1 cellular context compared by ENCODE assay signal in the genomic region with DNA sequence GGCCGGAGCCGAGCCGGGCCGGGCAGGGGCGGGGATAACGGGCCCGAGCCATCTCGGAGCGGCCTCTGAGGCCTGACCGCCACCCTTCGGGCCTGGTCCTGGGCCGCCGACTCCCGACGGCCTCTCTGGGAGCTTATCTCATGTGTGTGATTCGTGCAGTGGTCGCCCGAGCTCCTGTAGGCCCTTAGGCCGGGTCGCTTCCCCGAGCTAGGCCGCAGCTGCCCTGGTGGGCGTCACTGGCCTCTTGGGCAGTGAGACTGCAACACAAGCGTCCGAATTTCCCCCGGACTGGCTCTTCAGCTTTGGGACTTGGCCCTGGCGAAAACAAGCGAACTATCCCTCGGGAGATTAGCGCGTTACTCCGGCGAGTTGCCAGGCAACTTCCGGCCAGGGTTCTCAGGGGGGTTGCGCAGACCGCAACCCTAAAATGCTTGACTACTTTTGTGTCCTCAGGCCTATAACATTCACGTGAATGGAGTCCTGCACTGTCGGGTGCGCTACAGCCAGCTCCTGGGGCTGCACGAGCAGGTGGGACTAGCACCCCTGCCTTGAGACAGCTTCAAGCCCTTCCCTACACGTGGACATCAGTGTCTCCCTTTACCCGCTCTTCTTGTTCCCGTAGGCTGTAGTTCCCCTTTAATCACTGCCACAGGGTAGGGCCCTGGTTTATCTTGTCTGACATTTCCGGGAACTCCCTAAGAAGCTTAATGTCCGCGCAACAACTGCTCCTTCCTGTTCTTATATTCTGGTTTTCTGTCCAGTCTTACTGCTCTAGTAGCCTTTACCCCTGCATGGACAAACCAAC.
TF ChIP-seq lines count a peak whose summit lies in the region.

No MANE protein-coding gene starts in this region.

TF ChIP-seq in HepG2, 621 proteins besides CTCF, POLR2A, EP300 and RAD21 (continued from another document and continues in another):
- TF ChIP-seq ZBTB7A (CRISPR knock-in tag; IDR thresholded peaks at IDR 0.05) (peak; percentile 52; the same call in 1 of the 2 replicates), ZNF441 (CRISPR knock-in tag; IDR thresholded peaks at IDR 0.05; ENCODE audit: borderline replicate concordance) (peak; percentile 39; the same call in 1 of the 2 replicates), ZNF614 (CRISPR knock-in tag; IDR thresholded peaks at IDR 0.05; ENCODE audit: borderline replicate concordance) (no peak), ZNF879 (CRISPR knock-in tag; IDR thresholded peaks at IDR 0.05) (0 out of 2 replicates have a peak, but pooled peaks have one; percentile 81), ZSCAN31 (CRISPR knock-in tag; IDR thresholded peaks at IDR 0.05; ENCODE audit: low read depth) (no peak), CC2D1A (CRISPR knock-in tag; IDR thresholded peaks at IDR 0.05) (no peak), SNRNP70 (IDR thresholded peaks at IDR 0.05; ENCODE audit: low read depth, low read length) (no peak), ZNF484 (CRISPR knock-in tag; IDR thresholded peaks at IDR 0.05; ENCODE audit: borderline replicate concordance, low read depth) (no peak; the same call in none of the 2 replicates), BRCA1 (CRISPR knock-in tag; IDR thresholded peaks at IDR 0.05) (no peak), POLR2G (IDR thresholded peaks at IDR 0.05; ENCODE audit: low read depth, low read length) (no peak; the same call in 1 of the 2 replicates), ARNTL (CRISPR knock-in tag; IDR thresholded peaks at IDR 0.05) (no peak), ZNF124 (CRISPR knock-in tag; IDR thresholded peaks at IDR 0.05) (no peak), KDM6A (CRISPR knock-in tag; IDR thresholded peaks at IDR 0.05; ENCODE audit: low read depth) (peak; percentile 22; the same call in 1 of the 2 replicates), ZNF143 (CRISPR knock-in tag; IDR thresholded peaks at IDR 0.05) (no peak), RXRB (CRISPR knock-in tag; IDR thresholded peaks at IDR 0.05; ENCODE audit: borderline replicate concordance) (no peak), ZNF788 (CRISPR knock-in tag; IDR thresholded peaks at IDR 0.05; ENCODE audit: borderline replicate concordance) (no peak), ZFYVE20 (CRISPR knock-in tag; IDR thresholded peaks at IDR 0.05; ENCODE audit: borderline replicate concordance, low read depth) (0 out of 2 replicates have a peak, but pooled peaks have one; percentile 12), HOXA5 (CRISPR knock-in tag; IDR thresholded peaks at IDR 0.05) (no peak), ZBTB8A (CRISPR knock-in tag; IDR thresholded peaks at IDR 0.05; ENCODE audit: borderline replicate concordance, low read depth) (no peak; the same call in none of the 2 replicates), KAT2B (IDR thresholded peaks at IDR 0.05; ENCODE audit: borderline replicate concordance, low read depth, low read length) (no peak), ZNF207 (IDR thresholded peaks at IDR 0.05; ENCODE audit: borderline replicate concordance) (no peak), KDM3A (CRISPR knock-in tag; IDR thresholded peaks at IDR 0.05; ENCODE audit: low read depth) (no peak), MAF1 (CRISPR knock-in tag; IDR thresholded peaks at IDR 0.05; ENCODE audit: borderline replicate concordance) (no peak), ZSCAN21 (CRISPR knock-in tag; IDR thresholded peaks at IDR 0.05; ENCODE audit: borderline replicate concordance) (peak; percentile 16; the same call in 1 of the 2 replicates), AKAP8 (CRISPR knock-in tag; IDR thresholded peaks at IDR 0.05) (no peak), FOXM1 (CRISPR knock-in tag; IDR thresholded peaks at IDR 0.05) (no peak), RBM39 (IDR thresholded peaks at IDR 0.05; ENCODE audit: low read depth, low read length, poor library complexity, severe bottlenecking) (no peak), SMAD3 (CRISPR knock-in tag; IDR thresholded peaks at IDR 0.05) (no peak), EEA1 (CRISPR knock-in tag; IDR thresholded peaks at IDR 0.05; ENCODE audit: borderline replicate concordance) (no peak), ZNF432 (CRISPR knock-in tag; IDR thresholded peaks at IDR 0.05; ENCODE audit: borderline replicate concordance) (no peak), TCF7L2 (IDR thresholded peaks at IDR 0.05; ENCODE audit: low read depth, low read length) (no peak), PCBP1 (IDR thresholded peaks at IDR 0.05; ENCODE audit: borderline replicate concordance, low read depth, low read length) (no peak), FOXP1 (IDR thresholded peaks at IDR 0.05) (no peak), FOXP1 (CRISPR knock-in tag; IDR thresholded peaks at IDR 0.05) (no peak), ZNF430 (CRISPR knock-in tag; IDR thresholded peaks at IDR 0.05) (peak; percentile 64; the same call in 1 of the 2 replicates), ZNF282 (IDR thresholded peaks at IDR 0.05; ENCODE audit: partially characterized antibody) (no peak), SMAD9 (CRISPR knock-in tag; IDR thresholded peaks at IDR 0.05) (no peak; the same call in 1 of the 2 replicates), GATA4 (IDR thresholded peaks at IDR 0.05; ENCODE audit: borderline replicate concordance, low read depth) (no peak), ZFP36 (IDR thresholded peaks at IDR 0.05; ENCODE audit: borderline replicate concordance, low read depth, low read length, partially characterized antibody) (no peak), ZNF674 (CRISPR knock-in tag; IDR thresholded peaks at IDR 0.05; ENCODE audit: low read depth) (peak; percentile 93; the same call in 1 of the 2 replicates)
- TF ChIP-seq, protein P1, sequence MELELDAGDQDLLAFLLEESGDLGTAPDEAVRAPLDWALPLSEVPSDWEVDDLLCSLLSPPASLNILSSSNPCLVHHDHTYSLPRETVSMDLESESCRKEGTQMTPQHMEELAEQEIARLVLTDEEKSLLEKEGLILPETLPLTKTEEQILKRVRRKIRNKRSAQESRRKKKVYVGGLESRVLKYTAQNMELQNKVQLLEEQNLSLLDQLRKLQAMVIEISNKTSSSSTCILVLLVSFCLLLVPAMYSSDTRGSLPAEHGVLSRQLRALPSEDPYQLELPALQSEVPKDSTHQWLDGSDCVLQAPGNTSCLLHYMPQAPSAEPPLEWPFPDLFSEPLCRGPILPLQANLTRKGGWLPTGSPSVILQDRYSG (CRISPR knock-in tag; IDR thresholded peaks at IDR 0.05): no peak
- TF ChIP-seq, protein P2, sequence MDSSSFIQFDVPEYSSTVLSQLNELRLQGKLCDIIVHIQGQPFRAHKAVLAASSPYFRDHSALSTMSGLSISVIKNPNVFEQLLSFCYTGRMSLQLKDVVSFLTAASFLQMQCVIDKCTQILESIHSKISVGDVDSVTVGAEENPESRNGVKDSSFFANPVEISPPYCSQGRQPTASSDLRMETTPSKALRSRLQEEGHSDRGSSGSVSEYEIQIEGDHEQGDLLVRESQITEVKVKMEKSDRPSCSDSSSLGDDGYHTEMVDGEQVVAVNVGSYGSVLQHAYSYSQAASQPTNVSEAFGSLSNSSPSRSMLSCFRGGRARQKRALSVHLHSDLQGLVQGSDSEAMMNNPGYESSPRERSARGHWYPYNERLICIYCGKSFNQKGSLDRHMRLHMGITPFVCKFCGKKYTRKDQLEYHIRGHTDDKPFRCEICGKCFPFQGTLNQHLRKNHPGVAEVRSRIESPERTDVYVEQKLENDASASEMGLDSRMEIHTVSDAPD (CRISPR knock-in tag; IDR thresholded peaks at IDR 0.05): no peak
- TF ChIP-seq, protein P3, sequence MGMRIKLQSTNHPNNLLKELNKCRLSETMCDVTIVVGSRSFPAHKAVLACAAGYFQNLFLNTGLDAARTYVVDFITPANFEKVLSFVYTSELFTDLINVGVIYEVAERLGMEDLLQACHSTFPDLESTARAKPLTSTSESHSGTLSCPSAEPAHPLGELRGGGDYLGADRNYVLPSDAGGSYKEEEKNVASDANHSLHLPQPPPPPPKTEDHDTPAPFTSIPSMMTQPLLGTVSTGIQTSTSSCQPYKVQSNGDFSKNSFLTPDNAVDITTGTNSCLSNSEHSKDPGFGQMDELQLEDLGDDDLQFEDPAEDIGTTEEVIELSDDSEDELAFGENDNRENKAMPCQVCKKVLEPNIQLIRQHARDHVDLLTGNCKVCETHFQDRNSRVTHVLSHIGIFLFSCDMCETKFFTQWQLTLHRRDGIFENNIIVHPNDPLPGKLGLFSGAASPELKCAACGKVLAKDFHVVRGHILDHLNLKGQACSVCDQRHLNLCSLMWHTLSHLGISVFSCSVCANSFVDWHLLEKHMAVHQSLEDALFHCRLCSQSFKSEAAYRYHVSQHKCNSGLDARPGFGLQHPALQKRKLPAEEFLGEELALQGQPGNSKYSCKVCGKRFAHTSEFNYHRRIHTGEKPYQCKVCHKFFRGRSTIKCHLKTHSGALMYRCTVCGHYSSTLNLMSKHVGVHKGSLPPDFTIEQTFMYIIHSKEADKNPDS (CRISPR knock-in tag; IDR thresholded peaks at IDR 0.05): peak; percentile 18; the same call in 1 of the 2 replicates
- TF ChIP-seq, protein P4, sequence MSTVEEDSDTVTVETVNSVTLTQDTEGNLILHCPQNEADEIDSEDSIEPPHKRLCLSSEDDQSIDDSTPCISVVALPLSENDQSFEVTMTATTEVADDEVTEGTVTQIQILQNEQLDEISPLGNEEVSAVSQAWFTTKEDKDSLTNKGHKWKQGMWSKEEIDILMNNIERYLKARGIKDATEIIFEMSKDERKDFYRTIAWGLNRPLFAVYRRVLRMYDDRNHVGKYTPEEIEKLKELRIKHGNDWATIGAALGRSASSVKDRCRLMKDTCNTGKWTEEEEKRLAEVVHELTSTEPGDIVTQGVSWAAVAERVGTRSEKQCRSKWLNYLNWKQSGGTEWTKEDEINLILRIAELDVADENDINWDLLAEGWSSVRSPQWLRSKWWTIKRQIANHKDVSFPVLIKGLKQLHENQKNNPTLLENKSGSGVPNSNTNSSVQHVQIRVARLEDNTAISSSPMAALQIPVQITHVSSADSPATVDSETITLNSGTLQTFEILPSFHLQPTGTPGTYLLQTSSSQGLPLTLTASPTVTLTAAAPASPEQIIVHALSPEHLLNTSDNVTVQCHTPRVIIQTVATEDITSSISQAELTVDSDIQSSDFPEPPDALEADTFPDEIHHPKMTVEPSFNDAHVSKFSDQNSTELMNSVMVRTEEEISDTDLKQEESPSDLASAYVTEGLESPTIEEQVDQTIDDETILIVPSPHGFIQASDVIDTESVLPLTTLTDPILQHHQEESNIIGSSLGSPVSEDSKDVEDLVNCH (CRISPR knock-in tag; IDR thresholded peaks at IDR 0.05): no peak
- TF ChIP-seq, protein P5, sequence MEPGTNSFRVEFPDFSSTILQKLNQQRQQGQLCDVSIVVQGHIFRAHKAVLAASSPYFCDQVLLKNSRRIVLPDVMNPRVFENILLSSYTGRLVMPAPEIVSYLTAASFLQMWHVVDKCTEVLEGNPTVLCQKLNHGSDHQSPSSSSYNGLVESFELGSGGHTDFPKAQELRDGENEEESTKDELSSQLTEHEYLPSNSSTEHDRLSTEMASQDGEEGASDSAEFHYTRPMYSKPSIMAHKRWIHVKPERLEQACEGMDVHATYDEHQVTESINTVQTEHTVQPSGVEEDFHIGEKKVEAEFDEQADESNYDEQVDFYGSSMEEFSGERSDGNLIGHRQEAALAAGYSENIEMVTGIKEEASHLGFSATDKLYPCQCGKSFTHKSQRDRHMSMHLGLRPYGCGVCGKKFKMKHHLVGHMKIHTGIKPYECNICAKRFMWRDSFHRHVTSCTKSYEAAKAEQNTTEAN (CRISPR knock-in tag; conservative IDR thresholded peaks at IDR 0.05): no peak
- TF ChIP-seq, protein P6, sequence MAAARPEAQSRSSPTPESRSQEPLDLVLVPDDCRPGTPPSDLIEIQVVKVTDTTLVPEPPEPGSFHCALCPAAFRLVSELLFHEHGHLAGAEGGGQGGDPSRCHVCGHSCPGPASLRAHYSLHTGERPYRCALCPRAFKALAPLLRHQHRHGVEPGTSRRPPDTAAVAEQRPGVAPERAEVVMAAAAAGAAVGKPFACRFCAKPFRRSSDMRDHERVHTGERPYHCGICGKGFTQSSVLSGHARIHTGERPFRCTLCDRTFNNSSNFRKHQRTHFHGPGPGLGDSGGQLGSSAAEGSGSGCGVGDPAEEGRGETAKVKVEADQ (CRISPR knock-in tag; IDR thresholded peaks at IDR 0.05; ENCODE audit: borderline replicate concordance): no peak; the same call in 1 of the 2 replicates
- TF ChIP-seq, protein P7, sequence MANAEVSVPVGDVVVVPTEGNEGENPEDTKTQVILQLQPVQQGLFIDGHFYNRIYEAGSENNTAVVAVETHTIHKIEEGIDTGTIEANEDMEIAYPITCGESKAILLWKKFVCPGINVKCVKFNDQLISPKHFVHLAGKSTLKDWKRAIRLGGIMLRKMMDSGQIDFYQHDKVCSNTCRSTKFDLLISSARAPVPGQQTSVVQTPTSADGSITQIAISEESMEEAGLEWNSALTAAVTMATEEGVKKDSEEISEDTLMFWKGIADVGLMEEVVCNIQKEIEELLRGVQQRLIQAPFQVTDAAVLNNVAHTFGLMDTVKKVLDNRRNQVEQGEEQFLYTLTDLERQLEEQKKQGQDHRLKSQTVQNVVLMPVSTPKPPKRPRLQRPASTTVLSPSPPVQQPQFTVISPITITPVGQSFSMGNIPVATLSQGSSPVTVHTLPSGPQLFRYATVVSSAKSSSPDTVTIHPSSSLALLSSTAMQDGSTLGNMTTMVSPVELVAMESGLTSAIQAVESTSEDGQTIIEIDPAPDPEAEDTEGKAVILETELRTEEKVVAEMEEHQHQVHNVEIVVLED (CRISPR knock-in tag; IDR thresholded peaks at IDR 0.05; ENCODE audit: borderline replicate concordance): no peak
- TF ChIP-seq, protein P8, sequence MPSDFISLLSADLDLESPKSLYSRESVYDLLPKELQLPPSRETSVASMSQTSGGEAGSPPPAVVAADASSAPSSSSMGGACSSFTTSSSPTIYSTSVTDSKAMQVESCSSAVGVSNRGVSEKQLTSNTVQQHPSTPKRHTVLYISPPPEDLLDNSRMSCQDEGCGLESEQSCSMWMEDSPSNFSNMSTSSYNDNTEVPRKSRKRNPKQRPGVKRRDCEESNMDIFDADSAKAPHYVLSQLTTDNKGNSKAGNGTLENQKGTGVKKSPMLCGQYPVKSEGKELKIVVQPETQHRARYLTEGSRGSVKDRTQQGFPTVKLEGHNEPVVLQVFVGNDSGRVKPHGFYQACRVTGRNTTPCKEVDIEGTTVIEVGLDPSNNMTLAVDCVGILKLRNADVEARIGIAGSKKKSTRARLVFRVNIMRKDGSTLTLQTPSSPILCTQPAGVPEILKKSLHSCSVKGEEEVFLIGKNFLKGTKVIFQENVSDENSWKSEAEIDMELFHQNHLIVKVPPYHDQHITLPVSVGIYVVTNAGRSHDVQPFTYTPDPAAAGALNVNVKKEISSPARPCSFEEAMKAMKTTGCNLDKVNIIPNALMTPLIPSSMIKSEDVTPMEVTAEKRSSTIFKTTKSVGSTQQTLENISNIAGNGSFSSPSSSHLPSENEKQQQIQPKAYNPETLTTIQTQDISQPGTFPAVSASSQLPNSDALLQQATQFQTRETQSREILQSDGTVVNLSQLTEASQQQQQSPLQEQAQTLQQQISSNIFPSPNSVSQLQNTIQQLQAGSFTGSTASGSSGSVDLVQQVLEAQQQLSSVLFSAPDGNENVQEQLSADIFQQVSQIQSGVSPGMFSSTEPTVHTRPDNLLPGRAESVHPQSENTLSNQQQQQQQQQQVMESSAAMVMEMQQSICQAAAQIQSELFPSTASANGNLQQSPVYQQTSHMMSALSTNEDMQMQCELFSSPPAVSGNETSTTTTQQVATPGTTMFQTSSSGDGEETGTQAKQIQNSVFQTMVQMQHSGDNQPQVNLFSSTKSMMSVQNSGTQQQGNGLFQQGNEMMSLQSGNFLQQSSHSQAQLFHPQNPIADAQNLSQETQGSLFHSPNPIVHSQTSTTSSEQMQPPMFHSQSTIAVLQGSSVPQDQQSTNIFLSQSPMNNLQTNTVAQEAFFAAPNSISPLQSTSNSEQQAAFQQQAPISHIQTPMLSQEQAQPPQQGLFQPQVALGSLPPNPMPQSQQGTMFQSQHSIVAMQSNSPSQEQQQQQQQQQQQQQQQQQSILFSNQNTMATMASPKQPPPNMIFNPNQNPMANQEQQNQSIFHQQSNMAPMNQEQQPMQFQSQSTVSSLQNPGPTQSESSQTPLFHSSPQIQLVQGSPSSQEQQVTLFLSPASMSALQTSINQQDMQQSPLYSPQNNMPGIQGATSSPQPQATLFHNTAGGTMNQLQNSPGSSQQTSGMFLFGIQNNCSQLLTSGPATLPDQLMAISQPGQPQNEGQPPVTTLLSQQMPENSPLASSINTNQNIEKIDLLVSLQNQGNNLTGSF (CRISPR knock-in tag; IDR thresholded peaks at IDR 0.05): no peak
